In genomic region chr2:241063587-241063986, GRCh38 we compare ENCODE assay signal across 1 cellular context.
TF ChIP-seq lines count a peak whose summit lies in the region.

No MANE protein-coding gene starts in this region.

TF ChIP-seq in H1, 55 proteins besides CTCF, POLR2A, EP300 and RAD21 (continued from another document):
- TF ChIP-seq ASH2L (IDR thresholded peaks at IDR 0.05; ENCODE audit: low read length), result no peak
- no peak for TF ChIP-seq RBBP5 (IDR thresholded peaks at IDR 0.05; ENCODE audit: borderline replicate concordance, low read depth, low read length)
- TF ChIP-seq POU5F1 (IDR thresholded peaks at IDR 0.05; ENCODE audit: low read depth, low read length), result no peak
- TF ChIP-seq CHD2 (IDR thresholded peaks at IDR 0.05; ENCODE audit: low read length), result no peak
- no peak for TF ChIP-seq EGR1 (IDR thresholded peaks at IDR 0.05; ENCODE audit: borderline replicate concordance, low read depth, low read length)
- TF ChIP-seq SP2 (IDR thresholded peaks at IDR 0.05; ENCODE audit: low read length), result no peak
- no peak for TF ChIP-seq JUND (IDR thresholded peaks at IDR 0.05; ENCODE audit: low read length)
TF ChIP-seq in H1: peak in this region for 0.
